Comparison of ENCODE assay signal across 2 cellular contexts in genomic region chr1:201385299-201385891, GRCh38.
A peak's percentile ranks its signal among the peaks of the same experiment; 100 is the strongest.
TF ChIP-seq lines count a peak whose summit lies in the region.

No MANE protein-coding gene starts in this region.

TF ChIP-seq in IMR-90, 13 proteins besides CTCF, POLR2A, EP300 and RAD21:
- no peak for TF ChIP-seq USF2 (IDR thresholded peaks at IDR 0.05; ENCODE audit: low read depth, low read length)
- TF ChIP-seq SMC3 (IDR thresholded peaks at IDR 0.05; ENCODE audit: low read depth, low read length): peak; percentile 22; the same call in 1 of the 2 replicates

TF ChIP-seq in GM12878, 131 proteins besides CTCF, POLR2A, EP300 and RAD21:
- TF ChIP-seq SMC3 (IDR thresholded peaks at IDR 0.05; ENCODE audit: borderline replicate concordance, low read length) (peak; percentile 65), LARP7 (IDR thresholded peaks at IDR 0.05) (peak; percentile 51; the same call in 1 of the 2 replicates), ZNF24 (IDR thresholded peaks at IDR 0.05) (peak; percentile 36; the same call in 1 of the 2 replicates), SIX5 (IDR thresholded peaks at IDR 0.05; ENCODE audit: low read depth, low read length, severe bottlenecking) (no peak), KLF5 (IDR thresholded peaks at IDR 0.05; ENCODE audit: partially characterized antibody) (no peak), KAT2A (conservative IDR thresholded peaks at IDR 0.05; ENCODE audit: control insufficient read depth, low read depth, low read length) (no peak), CBX5 (IDR thresholded peaks at IDR 0.05; ENCODE audit: low read depth) (no peak), BHLHE40 (IDR thresholded peaks at IDR 0.05; ENCODE audit: borderline replicate concordance in 1 of 2, low read depth in 2 of 2, low read length in 1 of 2) (0 out of 4 replicates have a peak, but pooled peaks of 1 of the 2 experiments have one; percentile 39), CHD1 (IDR thresholded peaks at IDR 0.05; ENCODE audit: low read depth, low read length) (no peak), RB1 (IDR thresholded peaks at IDR 0.05; ENCODE audit: borderline replicate concordance) (no peak), RFX5 (IDR thresholded peaks at IDR 0.05; ENCODE audit: low read depth, low read length) (no peak), SMARCA5 (IDR thresholded peaks at IDR 0.05) (peak; percentile 80; the same call in 1 of the 2 replicates), RBBP5 (conservative IDR thresholded peaks at IDR 0.05) (no peak), CBFB (IDR thresholded peaks at IDR 0.05; ENCODE audit: low read depth) (no peak), RUNX3 (IDR thresholded peaks at IDR 0.05; ENCODE audit: low read length) (no peak), PAX5 (IDR thresholded peaks at IDR 0.05; ENCODE audit: borderline replicate concordance, low read depth, low read length) (no peak), ZZZ3 (IDR thresholded peaks at IDR 0.05; ENCODE audit: control insufficient read depth, insufficient read length, low read depth) (no peak), IKZF1 (conservative IDR thresholded peaks at IDR 0.05) (0 out of 2 replicates have a peak, but pooled peaks have one; percentile 37), GATAD2B (conservative IDR thresholded peaks at IDR 0.05; ENCODE audit: low read depth) (0 out of 2 replicates have a peak, but pooled peaks have one; percentile 42), PKNOX1 (IDR thresholded peaks at IDR 0.05) (no peak), SP1 (IDR thresholded peaks at IDR 0.05; ENCODE audit: low read depth, low read length) (no peak), SREBF2 (IDR thresholded peaks at IDR 0.05; ENCODE audit: low read length) (no peak), MEF2B (IDR thresholded peaks at IDR 0.05; ENCODE audit: partially characterized antibody, poor library complexity, severe bottlenecking) (peak; percentile 29), CREB1 (IDR thresholded peaks at IDR 0.05; ENCODE audit: low read depth) (no peak)
- TF ChIP-seq, protein P1, sequence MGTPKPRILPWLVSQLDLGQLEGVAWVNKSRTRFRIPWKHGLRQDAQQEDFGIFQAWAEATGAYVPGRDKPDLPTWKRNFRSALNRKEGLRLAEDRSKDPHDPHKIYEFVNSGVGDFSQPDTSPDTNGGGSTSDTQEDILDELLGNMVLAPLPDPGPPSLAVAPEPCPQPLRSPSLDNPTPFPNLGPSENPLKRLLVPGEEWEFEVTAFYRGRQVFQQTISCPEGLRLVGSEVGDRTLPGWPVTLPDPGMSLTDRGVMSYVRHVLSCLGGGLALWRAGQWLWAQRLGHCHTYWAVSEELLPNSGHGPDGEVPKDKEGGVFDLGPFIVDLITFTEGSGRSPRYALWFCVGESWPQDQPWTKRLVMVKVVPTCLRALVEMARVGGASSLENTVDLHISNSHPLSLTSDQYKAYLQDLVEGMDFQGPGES (IDR thresholded peaks at IDR 0.05): no peak
TF ChIP-seq in GM12878: peak in this region for 8.
